ENCODE assay signal across 8 cellular contexts in genomic region chr12:66129934-66130266, GRCh38. TPM values are rescaled to one million over a fixed set of nuclear protein-coding genes. Genes with fewer than 3 reads are reported as not detected.
A peak's percentile ranks its signal among the peaks of the same experiment; 100 is the strongest.
DNase-seq lines count a peak whose midpoint lies in the region; ATAC-seq and TF ChIP-seq lines count a peak whose summit lies in the region.

No MANE protein-coding gene starts in this region.

- no peaks in the 10 kb centered on the region for H3K27me3 ChIP-seq in right cardiac atrium (ENCODE audit: control insufficient read depth, insufficient read depth)
- no peaks in the 10 kb centered on the region for H3K27me3 ChIP-seq in skeletal muscle tissue (ENCODE audit: control insufficient read depth in 3 of 3, insufficient read depth in 3 of 3, low read length in 3 of 3)

- WGBS in right cardiac atrium, result 3% methylated on average over 8 of the region's 8 CpGs

- H3K4me1 ChIP-seq in right cardiac atrium (ENCODE audit: control insufficient read depth, insufficient read depth, low read length) (peaks cover 2% of the 10 kb centered on the region), skeletal muscle tissue (ENCODE audit: control insufficient read depth in 3 of 3, insufficient read depth in 3 of 3, low read length in 3 of 3) (peaks cover 15 to 18% (median 15%) of the 10 kb centered on the region in 3 donors)

- CTCF ChIA-PET in activated B cell treated with CpG ODN at 0.5 μM for 24 hours (lab: Charles Lee), result no interaction called here

- no peak for TF ChIP-seq CTCF in activated B cell treated with CpG ODN at 0.5 μM for 24 hours (IDR thresholded peaks at IDR 0.05)

- peaks cover 56% of the 10 kb centered on the region for H3K36me3 Mint-ChIP-seq in stimulated activated naive CD8-positive, alpha-beta T cell treated with anti-CD3 and anti-CD28 coated beads, Interleukin-15, Interleukin-2, amounts not matched to agents 100 ng/mL and 50 ng/mL, for 24 hours (ENCODE audit: low read depth)
- peaks cover 54% of the 10 kb centered on the region for H3K36me3 Mint-ChIP-seq in activated B cell treated with CpG ODN at 0.5 μM for 24 hours (ENCODE audit: low read depth)

- H3K27ac ChIP-seq in right cardiac atrium (ENCODE audit: low read length) (no peak overlapping the region), skeletal muscle tissue (ENCODE audit: low read depth, low read length) (no peak overlapping the region)

- H3K36me3 ChIP-seq in skeletal muscle tissue (ENCODE audit: control insufficient read depth in 3 of 3, insufficient read depth in 3 of 3, low read length in 3 of 3), result peaks cover 0 to 25% (median 19%) of the 10 kb centered on the region in 3 donors

- H3K9me3 ChIP-seq in right cardiac atrium (ENCODE audit: control insufficient read depth, low read length) (no peaks in the 10 kb centered on the region), skeletal muscle tissue (ENCODE audit: control insufficient read depth in 3 of 3, low read length in 3 of 3) (no peaks in the 10 kb centered on the region)

- H3K9ac ChIP-seq in skeletal muscle tissue (ENCODE audit: low read depth in 1 of 3, low read length in 3 of 3), result peak overlapping the region; percentile 86 to 93 (median 91)

- intact Hi-C loops in activated B cell treated with CpG ODN at 0.5 μM for 24 hours (cut with micrococcal nuclease), result loop anchor here (1.0 to 5.0 kb wide), 5 partner anchors 39 to 1139 kb away; partner anchors contain the start of genes CAND1, HELB and TMBIM4
- intact Hi-C loops in right cardiac atrium (cut with DNase I), result no loop called here

- POLR2A ChIA-PET in activated B cell treated with CpG ODN at 0.5 μM for 24 hours (lab: Charles Lee), result interaction anchor here (1.7 to 4.4 kb wide), 3 partner anchors 39 to 173 kb away, joined by 11 to 72 read pairs (median 12); partner anchors contain the start of genes HELB and TMBIM4

- H3K27me3 Mint-ChIP-seq in stimulated activated naive CD8-positive, alpha-beta T cell treated with anti-CD3 and anti-CD28 coated beads, Interleukin-15, Interleukin-2, amounts not matched to agents 100 ng/mL and 50 ng/mL, for 24 hours, result no peaks in the 10 kb centered on the region
- H3K27me3 Mint-ChIP-seq in activated B cell treated with CpG ODN at 0.5 μM for 24 hours, result no peaks in the 10 kb centered on the region

- DNase-seq in stimulated activated naive CD8-positive, alpha-beta T cell treated with anti-CD3 and anti-CD28 coated beads, Interleukin-15, Interleukin-2, amounts not matched to agents 100 U/mL and 50 U/mL, for 24 hours, result no peak
- DNase-seq in activated B cell treated with CpG ODN at 0.5 μM for 24 hours, result no peak
- no peak for DNase-seq in right cardiac atrium

- ATAC-seq in stimulated activated naive CD8-positive, alpha-beta T cell treated with anti-CD3 and anti-CD28 coated beads, Interleukin-15, Interleukin-2, amounts not matched to agents 100 U/mL and 50 U/mL, for 24 hours, result no peak
- ATAC-seq in activated B cell treated with CpG ODN at 0.5 μM for 24 hours (ENCODE audit: low read depth), result no peak
- peak; percentile 5 to 34 for ATAC-seq in right cardiac atrium
- no peak for ATAC-seq in GM21381 (IDR thresholded peaks at IDR 0.05; ENCODE audit: unreplicated experiment)
- no peak for ATAC-seq in GM21447 (IDR thresholded peaks at IDR 0.05; ENCODE audit: unreplicated experiment)
- no peak for ATAC-seq in HG03442 (IDR thresholded peaks at IDR 0.05; ENCODE audit: unreplicated experiment)

- H3K9me3 Mint-ChIP-seq in stimulated activated naive CD8-positive, alpha-beta T cell treated with anti-CD3 and anti-CD28 coated beads, Interleukin-15, Interleukin-2, amounts not matched to agents 100 ng/mL and 50 ng/mL, for 24 hours, result no peaks in the 10 kb centered on the region
- no peaks in the 10 kb centered on the region for H3K9me3 Mint-ChIP-seq in activated B cell treated with CpG ODN at 0.5 μM for 24 hours

- peaks cover 58% of the 10 kb centered on the region for H3K4me1 Mint-ChIP-seq in stimulated activated naive CD8-positive, alpha-beta T cell treated with anti-CD3 and anti-CD28 coated beads, Interleukin-15, Interleukin-2, amounts not matched to agents 100 ng/mL and 50 ng/mL, for 24 hours (ENCODE audit: low read depth)
- peaks cover 46% of the 10 kb centered on the region for H3K4me1 Mint-ChIP-seq in activated B cell treated with CpG ODN at 0.5 μM for 24 hours

- peak overlapping the region; percentile 93 for H3K4me3 Mint-ChIP-seq in stimulated activated naive CD8-positive, alpha-beta T cell treated with anti-CD3 and anti-CD28 coated beads, Interleukin-15, Interleukin-2, amounts not matched to agents 100 ng/mL and 50 ng/mL, for 24 hours
- peak overlapping the region; percentile 99 for H3K4me3 Mint-ChIP-seq in activated B cell treated with CpG ODN at 0.5 μM for 24 hours

- peak overlapping the region; percentile 83 for H3K4me3 ChIP-seq in right cardiac atrium (ENCODE audit: low read length)
- peak overlapping the region; percentile 97 to 100 (median 98) for H3K4me3 ChIP-seq in skeletal muscle tissue (ENCODE audit: low read length in 3 of 3)

- peak overlapping the region; percentile 75 for H3K27ac Mint-ChIP-seq in stimulated activated naive CD8-positive, alpha-beta T cell treated with anti-CD3 and anti-CD28 coated beads, Interleukin-15, Interleukin-2, amounts not matched to agents 100 ng/mL and 50 ng/mL, for 24 hours
- peak overlapping the region; percentile 96 for H3K27ac Mint-ChIP-seq in activated B cell treated with CpG ODN at 0.5 μM for 24 hours

RNA-seq across cellular contexts. Expression of gene LLPH, which starts 0.7 kb away (rescaled TPM):
- 29.5 and 35.5 TPM in 2 replicates for total RNA-seq in activated B cell treated with CpG ODN at 0.5 μM for 24 hours
- 10 to 100 TPM; 16.4 to 20.5 (median 17.6) TPM for total RNA-seq in right cardiac atrium
- polyA plus RNA-seq in right cardiac atrium, result 16.6 TPM
- total RNA-seq in skeletal muscle tissue, result 2.6 TPM

RNA-seq across cellular contexts. Expression of gene TMBIM4, which starts 39.9 kb away (rescaled TPM):
- total RNA-seq in activated B cell treated with CpG ODN at 0.5 μM for 24 hours (91.8 and 93.5 TPM in 2 replicates), right cardiac atrium (100 to 1,000 TPM in 1 of 4 donors, 10 to 100 TPM in 3; 86.4 to 107 (median 89.6) TPM), skeletal muscle tissue (28.7 TPM)
- 178 TPM for polyA plus RNA-seq in right cardiac atrium

RNA-seq across cellular contexts. Expression of gene IRAK3, which starts 59.1 kb away (rescaled TPM):
- total RNA-seq in activated B cell treated with CpG ODN at 0.5 μM for 24 hours, result 5.6 and 6.6 TPM in 2 replicates
- 10 to 100 TPM in 1 of 4 donors, 1 to 10 TPM in 3; 6.7 to 17.0 (median 9.3) TPM for total RNA-seq in right cardiac atrium
- 4.1 TPM for polyA plus RNA-seq in right cardiac atrium
- total RNA-seq in skeletal muscle tissue, result 11.0 TPM

Comparison
In these comparisons a context has a peak if more than half of its experiments do, and no peak if none do; other contexts are left out.
1. ATAC-seq: peak in right cardiac atrium (2 of 2); none in stimulated activated naive CD8-positive, alpha-beta T cell treated with anti-CD3 and anti-CD28 coated beads, Interleukin-15, Interleukin-2, amounts not matched to agents 100 U/mL and 50 U/mL, for 24 hours (single experiment), activated B cell treated with CpG ODN at 0.5 μM for 24 hours (single experiment), GM21381 (single experiment), GM21447 (single experiment) and HG03442 (single experiment).